Comparison of ENCODE assay signal across 28 cellular contexts in genomic region chr2:227038550-227039189, GRCh38.
DNase-seq lines count a peak whose midpoint lies in the region; ATAC-seq, FAIRE-seq and TF ChIP-seq lines count a peak whose summit lies in the region.
"Had no signal": no experiment of that assay in that cellular context is flagged by ENCODE, and none has a peak within 500 bp of the region (broad histone marks: within the 10 kb centered on the region; RNA-seq: fewer than 3 reads in every experiment).

No MANE protein-coding gene starts in this region.

- no peak for ATAC-seq in GM18517 (IDR thresholded peaks at IDR 0.05; ENCODE audit: unreplicated experiment)
- ATAC-seq in HG03280 (IDR thresholded peaks at IDR 0.05; ENCODE audit: unreplicated experiment) = no peak
- no peak for ATAC-seq in activated naive CD4-positive, alpha-beta T cell treated with anti-CD3 and anti-CD28 coated beads, Interleukin-2, amount 50 U/mL, for 72 hours
- ATAC-seq: activated T-cell treated with anti-CD3 and anti-CD28 coated beads, Interleukin-2, amount 50 U/mL, for 4 hours; gastrocnemius medialis; naive thymus-derived CD4-positive, alpha-beta T cell; upper lobe of right lung had no signal

- no peaks in the 10 kb centered on the region for H3K79me2 ChIP-seq in OCI-LY3 (ENCODE audit: low read length)

- H3K4me1 ChIP-seq in OCI-LY3 (ENCODE audit: low read length) = no peaks in the 10 kb centered on the region
- H3K4me1 ChIP-seq: gastrocnemius medialis, upper lobe of right lung had no signal

- no peaks in the 10 kb centered on the region for H3K36me3 ChIP-seq in OCI-LY3 (replicated peaks; ENCODE audit: low read depth, low read length)
- H3K36me3 ChIP-seq: esophagus muscularis mucosa, upper lobe of right lung had no signal

- DNase-seq in DMS 273 (lab: John Stamatoyannopoulos, UW; ENCODE audit: unreplicated experiment) (peak; percentile 69), HTR-8/SVneo (ENCODE audit: insufficient read length, low spot score) (no peak), left kidney (ENCODE audit: low read depth, low spot score) (peak; percentile 39), NCI-H1436 (lab: John Stamatoyannopoulos, UW) (no peak)
- DNase-seq in activated naive CD4-positive, alpha-beta T cell treated with anti-CD3 and anti-CD28 coated beads, Interleukin-2, amount 50 U/mL, for 72 hours (ENCODE audit: low spot score in 2 of 2) = no peak
- DNase-seq: activated CD4-positive, alpha-beta T cell treated with anti-CD3 and anti-CD28 coated beads, Interleukin-2, amount 10 ng/mL, durations not matched to agents 7 days and 5 days; activated gamma-delta T cell treated with Interleukin-2 at 50 U/mL for 16 hours; activated T-cell treated with anti-CD3 and anti-CD28 coated beads, Interleukin-2, amount 50 U/mL, for 4 hours; CD8-positive, alpha-beta memory T cell; dermis blood vessel endothelial cell; DMS79; gastrocnemius medialis; hypothalamus; immature natural killer cell; left ventricle myocardium inferior; naive thymus-derived CD4-positive, alpha-beta T cell; NCI-H187 treated with DMSO at 0.1 percent for 48 hours; NCI-H526 treated with DMSO at 0.1 percent for 48 hours; occipital lobe; OCI-M1; upper lobe of right lung had no signal

- H4K20me1 ChIP-seq in OCI-LY3 (ENCODE audit: insufficient read depth, low read length) = no peaks in the 10 kb centered on the region

- 0 out of 2 replicates have a peak, but pooled peaks have one; percentile 6 for TF ChIP-seq CTCF in OCI-LY3 (IDR thresholded peaks at IDR 0.05; ENCODE audit: low read depth, low read length)

- H3K9ac ChIP-seq in OCI-LY3 (ENCODE audit: low read length) = no peak overlapping the region

- H3K36me3 Mint-ChIP-seq in activated naive CD4-positive, alpha-beta T cell treated with anti-CD3 and anti-CD28 coated beads, Interleukin-2, amount 50 U/mL, for 72 hours = no peaks in the 10 kb centered on the region
- H3K36me3 Mint-ChIP-seq: CD8-positive, alpha-beta memory T cell; immature natural killer cell; naive thymus-derived CD4-positive, alpha-beta T cell had no signal

- no peak overlapping the region for H3K27ac ChIP-seq in OCI-LY3 (ENCODE audit: low read length)
- H3K27ac ChIP-seq: esophagus muscularis mucosa, gastrocnemius medialis, left ventricle myocardium inferior, upper lobe of right lung had no signal

- no peak overlapping the region for H3K27ac Mint-ChIP-seq in activated naive CD4-positive, alpha-beta T cell treated with anti-CD3 and anti-CD28 coated beads, Interleukin-2, amount 50 U/mL, for 72 hours
- H3K27ac Mint-ChIP-seq: activated CD4-positive, alpha-beta T cell treated with anti-CD3 and anti-CD28 coated beads, Interleukin-2, amount 10 ng/mL, durations not matched to agents 7 days and 5 days; B cell; CD8-positive, alpha-beta memory T cell; immature natural killer cell; naive thymus-derived CD4-positive, alpha-beta T cell; T-helper 2 cell treated with Interferon-gamma antibody and Interleukin-4, amounts not matched to agents 5 μg/mL and 100 μg/mL, for 36 hours had no signal

- no peaks in the 10 kb centered on the region for H3K27me3 ChIP-seq in OCI-LY3 (ENCODE audit: low read depth, low read length)
- H3K27me3 ChIP-seq: esophagus muscularis mucosa, gastrocnemius medialis had no signal

- no peak overlapping the region for H2AFZ ChIP-seq in OCI-LY3 (ENCODE audit: low read depth, low read length)

- no peaks in the 10 kb centered on the region for H3K9me3 Mint-ChIP-seq in activated naive CD4-positive, alpha-beta T cell treated with anti-CD3 and anti-CD28 coated beads, Interleukin-2, amount 50 U/mL, for 72 hours
- H3K9me3 Mint-ChIP-seq: activated CD4-positive, alpha-beta T cell treated with anti-CD3 and anti-CD28 coated beads, Interleukin-2, amount 10 ng/mL, durations not matched to agents 7 days and 5 days; activated T-cell treated with anti-CD3 and anti-CD28 coated beads, Interleukin-2, amount 50 U/mL, for 4 hours; central memory CD8-positive, alpha-beta T cell; T-helper 2 cell treated with Interferon-gamma antibody and Interleukin-4, amounts not matched to agents 5 μg/mL and 100 μg/mL, for 36 hours had no signal

- no peaks in the 10 kb centered on the region for H3K9me3 ChIP-seq in OCI-LY3 (ENCODE audit: insufficient read depth, low read length)
- H3K9me3 ChIP-seq: esophagus muscularis mucosa, gastrocnemius medialis, left ventricle myocardium inferior, upper lobe of right lung had no signal

- peak; percentile 66 for FAIRE-seq in HTR-8/SVneo (lab: Jason Lieb, UNC)

- H3K4me3 ChIP-seq in OCI-LY3 (ENCODE audit: low read length) = no peak overlapping the region
- H3K4me3 ChIP-seq: esophagus muscularis mucosa, gastrocnemius medialis, left ventricle myocardium inferior, upper lobe of right lung had no signal

- no peak overlapping the region for H3K4me2 ChIP-seq in OCI-LY3 (ENCODE audit: low read length)

Comparison
In these comparisons a context has a peak if more than half of its experiments do, and no peak if none do; other contexts are left out.
1. DNase-seq: peak in DMS 273 (single experiment) and left kidney (single experiment); none in HTR-8/SVneo (single experiment), NCI-H1436 (single experiment) and activated naive CD4-positive, alpha-beta T cell treated with anti-CD3 and anti-CD28 coated beads, Interleukin-2, amount 50 U/mL, for 72 hours (0 of 2).